Comparison of ENCODE assay signal across 11 cellular contexts in genomic region chrX:45621356-45622041, GRCh38.
DNase-seq lines count a peak whose midpoint lies in the region; ATAC-seq and TF ChIP-seq lines count a peak whose summit lies in the region.
"Had no signal": no experiment of that assay in that cellular context is flagged by ENCODE, and none has a peak within 500 bp of the region (broad histone marks: within the 10 kb centered on the region; RNA-seq: fewer than 3 reads in every experiment).

No MANE protein-coding gene starts in this region.

- H3K4me1 ChIP-seq in Caco-2: no peaks in the 10 kb centered on the region

- H3K9me3 Mint-ChIP-seq in activated CD8-positive, alpha-beta T cell treated with anti-CD3 and anti-CD28 coated beads for 36 hours: peaks cover 11% of the 10 kb centered on the region
- H3K9me3 Mint-ChIP-seq in activated CD8-positive, alpha-beta T cell treated with anti-CD3 and anti-CD28 coated beads, Interleukin-2, amount 10 ng/mL, durations not matched to agents 7 days and 5 days (ENCODE audit: insufficient read depth): no peaks in the 10 kb centered on the region
- H3K9me3 Mint-ChIP-seq in stimulated activated naive CD8-positive, alpha-beta T cell treated with anti-CD3 and anti-CD28 coated beads, Interleukin-15, amount 100 ng/mL, for 72 hours: peaks cover 8 to 13% of the 10 kb centered on the region in 2 donors
- peaks cover 7% of the 10 kb centered on the region for H3K9me3 Mint-ChIP-seq in Caco-2 (ENCODE audit: unreplicated experiment)

- intact Hi-C loops in activated CD8-positive, alpha-beta T cell treated with anti-CD3 and anti-CD28 coated beads for 36 hours (cut with micrococcal nuclease): loop anchor here (2.0 to 10.0 kb wide), 2 partner anchors 89 to 133 kb away; no protein-coding TSS in a partner anchor
- intact Hi-C loops in Caco-2 (cut with micrococcal nuclease; ENCODE audit: unreplicated experiment): no loop called here

- H3K36me3 Mint-ChIP-seq in activated CD8-positive, alpha-beta T cell treated with anti-CD3 and anti-CD28 coated beads for 36 hours (ENCODE audit: low read depth): no peaks in the 10 kb centered on the region
- no peaks in the 10 kb centered on the region for H3K36me3 Mint-ChIP-seq in activated CD8-positive, alpha-beta T cell treated with anti-CD3 and anti-CD28 coated beads, Interleukin-2, amount 10 ng/mL, durations not matched to agents 7 days and 5 days (ENCODE audit: low read depth)
- no peaks in the 10 kb centered on the region for H3K36me3 Mint-ChIP-seq in Caco-2 (ENCODE audit: insufficient read depth, unreplicated experiment)

- H3K27me3 Mint-ChIP-seq in activated CD8-positive, alpha-beta T cell treated with anti-CD3 and anti-CD28 coated beads for 36 hours: no peaks in the 10 kb centered on the region
- H3K27me3 Mint-ChIP-seq in activated CD8-positive, alpha-beta T cell treated with anti-CD3 and anti-CD28 coated beads, Interleukin-2, amount 10 ng/mL, durations not matched to agents 7 days and 5 days (ENCODE audit: low read depth): no peaks in the 10 kb centered on the region
- no peaks in the 10 kb centered on the region for H3K27me3 Mint-ChIP-seq in stimulated activated naive CD8-positive, alpha-beta T cell treated with anti-CD3 and anti-CD28 coated beads, Interleukin-15, amount 100 ng/mL, for 72 hours
- no peaks in the 10 kb centered on the region for H3K27me3 Mint-ChIP-seq in Caco-2 (ENCODE audit: insufficient read depth, unreplicated experiment)

- no peaks in the 10 kb centered on the region for H3K9me3 ChIP-seq in Caco-2

- no peak for TF ChIP-seq CTCF in activated CD8-positive, alpha-beta T cell treated with anti-CD3 and anti-CD28 coated beads for 36 hours (IDR thresholded peaks at IDR 0.05)
- no peak for TF ChIP-seq CTCF in epithelial cell of proximal tubule (conservative IDR thresholded peaks at IDR 0.05; ENCODE audit: low read depth, low read length)
- no peak for TF ChIP-seq CTCF in Caco-2 (IDR thresholded peaks at IDR 0.05; ENCODE audit: insufficient read depth in 1 of 2, low read depth in 1 of 2, low read length in 1 of 2, severe bottlenecking in 1 of 2, unreplicated experiment in 1 of 2)

- peaks cover 17% of the 10 kb centered on the region for H3K4me1 Mint-ChIP-seq in activated CD8-positive, alpha-beta T cell treated with anti-CD3 and anti-CD28 coated beads for 36 hours (ENCODE audit: low read depth)
- peaks cover 4% of the 10 kb centered on the region for H3K4me1 Mint-ChIP-seq in activated CD8-positive, alpha-beta T cell treated with anti-CD3 and anti-CD28 coated beads, Interleukin-2, amount 10 ng/mL, durations not matched to agents 7 days and 5 days (ENCODE audit: low read depth)
- peaks cover 16% of the 10 kb centered on the region for H3K4me1 Mint-ChIP-seq in stimulated activated naive CD8-positive, alpha-beta T cell treated with anti-CD3 and anti-CD28 coated beads, Interleukin-15, amount 100 ng/mL, for 72 hours
- H3K4me1 Mint-ChIP-seq in Caco-2 (ENCODE audit: low read depth, unreplicated experiment): no peaks in the 10 kb centered on the region

- H3K36me3 ChIP-seq in Caco-2 (ENCODE audit: control insufficient read depth, insufficient read depth, low read length): no peaks in the 10 kb centered on the region
- H3K36me3 ChIP-seq: cardiac muscle cell had no signal

- H3K27me3 ChIP-seq in Caco-2 (replicated peaks; ENCODE audit: control insufficient read depth, insufficient read depth, low read length): no peaks in the 10 kb centered on the region
- H3K27me3 ChIP-seq: cardiac muscle cell had no signal

- no TSS peak for BruUV-seq in Caco-2 (replicated peaks; lab: Mats Ljungman, UMichigan)

- CTCF ChIA-PET in activated CD8-positive, alpha-beta T cell treated with anti-CD3 and anti-CD28 coated beads for 36 hours (lab: Charles Lee): interaction anchor here (0.6 kb wide), 1 partner anchor 724 kb away, joined by 3 read pairs; no protein-coding TSS in a partner anchor
- CTCF ChIA-PET in activated CD8-positive, alpha-beta T cell treated with anti-CD3 and anti-CD28 coated beads, Interleukin-2, amount 10 ng/mL, durations not matched to agents 7 days and 5 days (lab: Charles Lee): no interaction called here
- CTCF ChIA-PET in Caco-2 (lab: Charles Lee): no interaction called here

- DNase-seq in activated CD8-positive, alpha-beta T cell treated with anti-CD3 and anti-CD28 coated beads for 36 hours: peak; percentile 7
- no peak for DNase-seq in activated CD8-positive, alpha-beta T cell treated with anti-CD3 and anti-CD28 coated beads, Interleukin-2, amount 10 ng/mL, durations not matched to agents 7 days and 5 days
- DNase-seq in NCI-H226: peak; percentile 64
- peak; percentile 30 for DNase-seq in epithelial cell of proximal tubule (ENCODE audit: low read depth)
- peak in 1 of 2 donors; percentile 25 for DNase-seq in stimulated activated naive CD8-positive, alpha-beta T cell treated with anti-CD3 and anti-CD28 coated beads, Interleukin-15, amount 100 ng/mL, for 72 hours
- DNase-seq in Caco-2: no peak
- no peak for DNase-seq in NCI-H2196 (lab: John Stamatoyannopoulos, UW; ENCODE audit: unreplicated experiment)

- no peak overlapping the region for H3K4me3 ChIP-seq in epithelial cell of proximal tubule (ENCODE audit: low read depth, low read length)
- no peak overlapping the region for H3K4me3 ChIP-seq in Caco-2 (ENCODE audit: low read depth, low read length)
- H3K4me3 ChIP-seq: cardiac muscle cell had no signal

- no peak overlapping the region for H3K27ac Mint-ChIP-seq in activated CD8-positive, alpha-beta T cell treated with anti-CD3 and anti-CD28 coated beads for 36 hours
- no peak overlapping the region for H3K27ac Mint-ChIP-seq in activated CD8-positive, alpha-beta T cell treated with anti-CD3 and anti-CD28 coated beads, Interleukin-2, amount 10 ng/mL, durations not matched to agents 7 days and 5 days
- no peak overlapping the region for H3K27ac Mint-ChIP-seq in stimulated activated naive CD8-positive, alpha-beta T cell treated with anti-CD3 and anti-CD28 coated beads, Interleukin-15, amount 100 ng/mL, for 72 hours
- H3K27ac Mint-ChIP-seq in Caco-2 (ENCODE audit: unreplicated experiment): no peak overlapping the region
- H3K27ac Mint-ChIP-seq: T-helper 1 cell treated with Interleukin-12 subunit alpha and Interleukin-12 subunit beta and Interleukin-4 antibody, amounts not matched to agents 30 μg/mL and 1 μg/mL, for 36 hours had no signal

- H3K4me3 Mint-ChIP-seq in activated CD8-positive, alpha-beta T cell treated with anti-CD3 and anti-CD28 coated beads for 36 hours: no peak overlapping the region
- no peak overlapping the region for H3K4me3 Mint-ChIP-seq in activated CD8-positive, alpha-beta T cell treated with anti-CD3 and anti-CD28 coated beads, Interleukin-2, amount 10 ng/mL, durations not matched to agents 7 days and 5 days
- H3K4me3 Mint-ChIP-seq in stimulated activated naive CD8-positive, alpha-beta T cell treated with anti-CD3 and anti-CD28 coated beads, Interleukin-15, amount 100 ng/mL, for 72 hours: no peak overlapping the region
- H3K4me3 Mint-ChIP-seq in Caco-2 (ENCODE audit: unreplicated experiment): no peak overlapping the region
- H3K4me3 Mint-ChIP-seq: T-helper 1 cell treated with Interleukin-12 subunit alpha and Interleukin-12 subunit beta and Interleukin-4 antibody, amounts not matched to agents 30 μg/mL and 1 μg/mL, for 36 hours had no signal

- POLR2A ChIA-PET in activated CD8-positive, alpha-beta T cell treated with anti-CD3 and anti-CD28 coated beads for 36 hours (lab: Charles Lee): interaction anchor here (1.5 kb wide), 2 partner anchors 89 to 137 kb away, joined by 3 read pairs; no protein-coding TSS in a partner anchor
- POLR2A ChIA-PET in activated CD8-positive, alpha-beta T cell treated with anti-CD3 and anti-CD28 coated beads, Interleukin-2, amount 10 ng/mL, durations not matched to agents 7 days and 5 days (lab: Charles Lee): no interaction called here
- POLR2A ChIA-PET in Caco-2 (lab: Charles Lee): no interaction called here

- ATAC-seq in activated CD8-positive, alpha-beta T cell treated with anti-CD3 and anti-CD28 coated beads for 36 hours: peak; percentile 80
- no peak for ATAC-seq in activated CD8-positive, alpha-beta T cell treated with anti-CD3 and anti-CD28 coated beads, Interleukin-2, amount 10 ng/mL, durations not matched to agents 7 days and 5 days
- ATAC-seq in stimulated activated naive CD8-positive, alpha-beta T cell treated with anti-CD3 and anti-CD28 coated beads, Interleukin-15, amount 100 ng/mL, for 72 hours: peak; percentile 86
- ATAC-seq in GM21390 (IDR thresholded peaks at IDR 0.05; ENCODE audit: unreplicated experiment): no peak
- ATAC-seq: left lobe of liver had no signal

Comparison
In these comparisons a context has a peak if more than half of its experiments do, and no peak if none do; other contexts are left out.
1. ATAC-seq: peak in activated CD8-positive, alpha-beta T cell treated with anti-CD3 and anti-CD28 coated beads for 36 hours (single experiment) and stimulated activated naive CD8-positive, alpha-beta T cell treated with anti-CD3 and anti-CD28 coated beads, Interleukin-15, amount 100 ng/mL, for 72 hours (single experiment); none in activated CD8-positive, alpha-beta T cell treated with anti-CD3 and anti-CD28 coated beads, Interleukin-2, amount 10 ng/mL, durations not matched to agents 7 days and 5 days (single experiment) and GM21390 (single experiment).
2. DNase-seq: peak in activated CD8-positive, alpha-beta T cell treated with anti-CD3 and anti-CD28 coated beads for 36 hours (single experiment), NCI-H226 (single experiment) and epithelial cell of proximal tubule (single experiment); none in activated CD8-positive, alpha-beta T cell treated with anti-CD3 and anti-CD28 coated beads, Interleukin-2, amount 10 ng/mL, durations not matched to agents 7 days and 5 days (single experiment), Caco-2 (0 of 2) and NCI-H2196 (single experiment).